In the genomic region with DNA sequence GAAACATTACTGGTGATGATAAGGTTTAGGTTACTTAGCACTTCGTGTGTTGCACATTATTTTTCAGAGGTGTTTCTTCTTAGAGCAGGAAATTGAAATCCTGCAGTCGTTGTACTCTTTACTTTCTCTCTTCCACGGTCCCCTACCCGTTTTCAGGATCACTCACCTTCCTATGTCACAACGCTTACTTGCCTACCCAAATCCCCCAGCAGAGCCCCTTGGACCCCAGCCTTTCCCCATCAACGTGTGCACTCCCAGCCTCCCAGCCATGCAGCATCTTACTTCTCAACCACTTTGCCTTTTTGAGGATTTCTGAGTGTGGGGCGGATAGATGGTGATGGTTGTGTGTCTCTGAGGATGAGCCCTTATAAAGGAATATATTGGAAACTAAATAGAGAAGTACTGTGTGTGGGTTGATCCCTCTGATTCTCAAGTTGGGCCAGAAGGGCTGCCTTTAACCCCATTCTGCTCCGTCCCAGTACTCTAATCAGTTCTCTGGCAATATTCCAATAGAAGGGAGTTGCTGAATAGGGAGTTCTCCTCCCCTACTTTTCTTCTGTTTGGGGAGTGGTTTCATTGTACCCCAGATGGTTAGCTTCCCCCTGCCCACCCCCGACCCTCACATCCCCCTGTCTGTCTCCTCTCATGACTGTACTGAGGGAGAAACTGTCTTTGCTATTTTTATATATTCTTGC, we compare ENCODE assay signal across 7 cellular contexts. TPM values are rescaled to one million over a fixed set of nuclear protein-coding genes. Genes with fewer than 3 reads are reported as not detected.
DNase-seq lines count a peak whose midpoint lies in the region; ATAC-seq and TF ChIP-seq lines count a peak whose summit lies in the region.

No MANE protein-coding gene starts in this region.

- H3K9me3 ChIP-seq in HUES6 (ENCODE audit: control insufficient read depth, insufficient read depth, low read depth, low read length) (no peaks in the 10 kb centered on the region), adrenal gland (replicated peaks in 1 of 3) (no peaks in the 10 kb centered on the region), iPS-18a (ENCODE audit: control insufficient read depth, low read depth, low read length) (no peaks in the 10 kb centered on the region), stomach smooth muscle (ENCODE audit: control insufficient read depth in 2 of 2, low read length in 2 of 2) (no peaks in the 10 kb centered on the region)

- no peak for TF ChIP-seq POLR2A in adrenal gland (IDR thresholded peaks at IDR 0.05)

- no peak for DNase-seq in adrenal gland
- DNase-seq in effector CD4-positive, alpha-beta T cell: no peak

- H3K27me3 ChIP-seq in HUES6 (ENCODE audit: control insufficient read depth, insufficient read depth, low read length) (peaks cover 71% of the 10 kb centered on the region), adrenal gland (peaks cover 3% of the 10 kb centered on the region), iPS-18a (ENCODE audit: control insufficient read depth, insufficient read depth, low read length) (peaks cover 45% of the 10 kb centered on the region), stomach smooth muscle (ENCODE audit: control insufficient read depth in 1 of 2, insufficient read depth in 2 of 2, low read length in 2 of 2) (peaks cover 0 to 2% of the 10 kb centered on the region in 2 donors)

- ATAC-seq in GM18907 (IDR thresholded peaks at IDR 0.05; ENCODE audit: unreplicated experiment) (no peak), HG02870 (IDR thresholded peaks at IDR 0.05; ENCODE audit: unreplicated experiment) (no peak)

- H3K4me3 ChIP-seq in HUES6 (ENCODE audit: low read depth, low read length) (peak overlapping the region; percentile 57), adrenal gland (peak overlapping the region in 1 of 4 donors; percentile 69), iPS-18a (ENCODE audit: low read length) (peak overlapping the region; percentile 67), stomach smooth muscle (ENCODE audit: low read length in 2 of 2) (peak overlapping the region; percentile 75 to 77)

- intact Hi-C loops in adrenal gland (cut with DNase I): no loop called here

- H3K36me3 ChIP-seq in HUES6 (ENCODE audit: control insufficient read depth, insufficient read depth, low read length) (no peaks in the 10 kb centered on the region), adrenal gland (replicated peaks in 1 of 2) (no peaks in the 10 kb centered on the region), iPS-18a (ENCODE audit: control insufficient read depth, low read depth, low read length) (no peaks in the 10 kb centered on the region), stomach smooth muscle (ENCODE audit: control insufficient read depth in 2 of 2, insufficient read depth in 2 of 2, low read length in 2 of 2) (no peaks in the 10 kb centered on the region)

- H3K27ac ChIP-seq in HUES6 (ENCODE audit: low read depth, low read length): no peak overlapping the region
- H3K27ac ChIP-seq in adrenal gland: peak overlapping the region in 4 of 5 donors; percentile 89 to 96 (median 92)
- no peak overlapping the region for H3K27ac ChIP-seq in iPS-18a (ENCODE audit: low read length)
- peak overlapping the region; percentile 80 for H3K27ac ChIP-seq in stomach smooth muscle (ENCODE audit: low read length)

- 9 to 35% (median 24%) methylated on average over 9 of the region's 9 CpGs for WGBS in adrenal gland, 4 donors

- H3K9ac ChIP-seq in HUES6 (ENCODE audit: low read length) (peak overlapping the region; percentile 17), iPS-18a (ENCODE audit: low read length) (no peak overlapping the region), stomach smooth muscle (ENCODE audit: low read length in 2 of 2) (peak overlapping the region; percentile 69 to 80)

- H3K4me1 ChIP-seq in HUES6 (ENCODE audit: control insufficient read depth, insufficient read depth, low read length): peaks cover 5% of the 10 kb centered on the region; the same call in 1 of the 2 replicates
- H3K4me1 ChIP-seq in adrenal gland (replicated peaks in 1 of 2): peaks cover 0 to 7% of the 10 kb centered on the region in 2 donors
- H3K4me1 ChIP-seq in iPS-18a (ENCODE audit: control insufficient read depth, low read depth, low read length): peaks cover 6% of the 10 kb centered on the region
- H3K4me1 ChIP-seq in stomach smooth muscle (ENCODE audit: control insufficient read depth, insufficient read depth, low read length): peaks cover 4% of the 10 kb centered on the region

- TF ChIP-seq CTCF in adrenal gland (IDR thresholded peaks at IDR 0.05): no peak

RNA-seq across cellular contexts. Expression of a gene that starts 1.6 kb away (rescaled TPM):
- total RNA-seq in adrenal gland: 10 to 100 TPM; 21.9 to 55.4 (median 41.8) TPM
- 10 to 100 TPM in 1 of 3 donors, 1 to 10 TPM in 2; 3.5 to 18.1 (median 3.8) TPM for polyA plus RNA-seq in adrenal gland

RNA-seq across cellular contexts. Expression of a gene that starts 49.8 kb away (rescaled TPM):
- total RNA-seq in adrenal gland: 1 to 10 TPM in 6 of 8 donors, under 1 TPM in 2; 0.26 to 3.5 (median 1.3) TPM
- polyA plus RNA-seq in adrenal gland: 1 to 10 TPM in 1 of 3 donors, under 1 TPM in 2; 0.40 to 2.3 (median 0.91) TPM

RNA-seq across cellular contexts. Expression of a gene that starts 51.7 kb away (rescaled TPM):
- 100 to 1,000 TPM; 191 to 474 (median 379) TPM for total RNA-seq in adrenal gland
- polyA plus RNA-seq in adrenal gland: 100 to 1,000 TPM; 132 to 226 (median 146) TPM

Comparison
In these comparisons a context has a peak if more than half of its experiments do, and no peak if none do; other contexts are left out.
1. H3K27ac ChIP-seq: peak in adrenal gland (4 of 5) and stomach smooth muscle (single experiment); none in HUES6 (single experiment) and iPS-18a (single experiment).